Comparison of ENCODE assay signal across 8 cellular contexts in genomic region chr15:77496710-77497107, GRCh38.
DNase-seq lines count a peak whose midpoint lies in the region; ATAC-seq and TF ChIP-seq lines count a peak whose summit lies in the region.

No MANE protein-coding gene starts in this region.

- peak overlapping the region; percentile 59 for H3K4me2 ChIP-seq in mammary epithelial cell (ENCODE audit: insufficient read depth, low read depth, low read length)

- peak overlapping the region; percentile 87 for H2AFZ ChIP-seq in mammary epithelial cell (ENCODE audit: low read depth, low read length)

- H3K27ac ChIP-seq in WERI-Rb-1 (no peak overlapping the region), mammary epithelial cell (ENCODE audit: insufficient read depth, low read depth, low read length) (no peak overlapping the region)

- intact Hi-C loops in mammary epithelial cell (cut with micrococcal nuclease): loop anchor here (1.0 to 10.0 kb wide), 7 partner anchors 47 to 592 kb away; partner anchors contain the start of genes HMG20A, PEAK1 and SCAPER

- in situ Hi-C loops in GM13977 (cut with MboI; ENCODE audit: low pct_unique_long_range_greater_than_20kb, low sequenced_read_pairs, unreplicated experiment): loop anchor here (5.0 kb wide), 1 partner anchor 309 kb away; no protein-coding TSS in a partner anchor
- in situ Hi-C loops in mammary epithelial cell (cut with MboI; ENCODE audit: low sequenced_read_pairs in 2 of 2): loop anchor here in 1 of 2 donors (10.0 kb wide), 1 partner anchor 312 kb away; no protein-coding TSS in a partner anchor

- no peaks in the 10 kb centered on the region for H3K79me2 ChIP-seq in mammary epithelial cell (ENCODE audit: insufficient read depth, low read length)

- H4K20me1 ChIP-seq in mammary epithelial cell (ENCODE audit: insufficient read depth, low read length): no peaks in the 10 kb centered on the region

- TF ChIP-seq CTCF in GM13977 (IDR thresholded peaks at IDR 0.05; ENCODE audit: extremely low read depth, insufficient read depth, missing control alignments) (peak; percentile 95), WERI-Rb-1 (IDR thresholded peaks at IDR 0.05; ENCODE audit: low read depth, low read length) (peak; percentile 90), mammary epithelial cell (conservative IDR thresholded peaks at IDR 0.05 in 1 of 2, IDR thresholded peaks at IDR 0.05 in 1 of 2; ENCODE audit: extremely low read depth in 1 of 2, insufficient read depth in 1 of 2, low read depth in 1 of 2, low read length in 2 of 2) (peak; percentile 92 to 97)

- H3K27me3 ChIP-seq in WERI-Rb-1 (ENCODE audit: insufficient read depth, low read depth, severe bottlenecking) (no peaks in the 10 kb centered on the region), mammary epithelial cell (ENCODE audit: insufficient read depth, low read length) (no peaks in the 10 kb centered on the region)

- ATAC-seq in GM21528 (IDR thresholded peaks at IDR 0.05; ENCODE audit: low FRiP score, unreplicated experiment): no peak

- no peak overlapping the region for H3K4me3 ChIP-seq in WERI-Rb-1 (ENCODE audit: low read depth, low read length)
- peak overlapping the region in 1 of 3 experiments; percentile 24 for H3K4me3 ChIP-seq in mammary epithelial cell (replicated peaks in 1 of 3; ENCODE audit: insufficient read depth in 1 of 3, low read depth in 2 of 3, low read length in 3 of 3)

- CTCF ChIA-PET in mammary epithelial cell (lab: Charles Lee; ENCODE audit: low non-redundant PET): interaction anchor here (0.5 to 1.9 kb wide), 6 partner anchors 47 to 1675 kb away, joined by 3 to 12 read pairs (median 5); no protein-coding TSS in a partner anchor

- 9% methylated on average over 8 of the region's 16 CpGs for WGBS in mammary epithelial cell (ENCODE audit: low coverage, missing lambda C conversion rate)

- BruUV-seq in mammary epithelial cell (replicated peaks; lab: Mats Ljungman, UMichigan): no TSS peak

- DNase-seq in 8988T (peak; percentile 49), GM13977 (ENCODE audit: low spot score) (peak; percentile 74), NCI-H2107 (lab: John Stamatoyannopoulos, UW) (peak; percentile 8), WERI-Rb-1 (peak; percentile 67), mammary epithelial cell (peak; percentile 69), kidney glomerular epithelial cell (lab: John Stamatoyannopoulos, UW) (peak; percentile 87)
- DNase-seq in stimulated activated CD4-positive, alpha-beta T cell treated with anti-CD3 and anti-CD28 coated beads, Interleukin-1b, Interleukin-23, amount 100 ng/mL, for 1 hour (ENCODE audit: low read depth in 2 of 2): peak; percentile 36 to 58

- H3K36me3 ChIP-seq in WERI-Rb-1: no peaks in the 10 kb centered on the region
- H3K36me3 ChIP-seq in mammary epithelial cell (ENCODE audit: insufficient read depth, low read length): no peaks in the 10 kb centered on the region

- no peaks in the 10 kb centered on the region for H3K9me3 ChIP-seq in WERI-Rb-1 (ENCODE audit: severe bottlenecking)
- H3K9me3 ChIP-seq in mammary epithelial cell (replicated peaks; ENCODE audit: insufficient read depth, low read length): no peaks in the 10 kb centered on the region

- H3K9ac ChIP-seq in mammary epithelial cell (ENCODE audit: insufficient read depth, low read length): peak overlapping the region; percentile 11

- dilution Hi-C loops in mammary epithelial cell (cut with HindIII; ENCODE audit: low sequenced_read_pairs): no loop called here

- H3K4me1 ChIP-seq in mammary epithelial cell (ENCODE audit: insufficient read depth, low read length): peaks cover 28% of the 10 kb centered on the region

Comparison
In these comparisons a context has a peak if more than half of its experiments do, and no peak if none do; other contexts are left out.
1. DNase-seq: peak in every context shown above with its lines; median percentile 87 in kidney glomerular epithelial cell; 74 in GM13977; 69 in mammary epithelial cell; 67 in WERI-Rb-1; 49 in 8988T; 47 in stimulated activated CD4-positive, alpha-beta T cell treated with anti-CD3 and anti-CD28 coated beads, Interleukin-1b, Interleukin-23, amount 100 ng/mL, for 1 hour; 8 in NCI-H2107.